9 cellular contexts compared by ENCODE assay signal in genomic region chr22:42313804-42314581, GRCh38. TPM values are rescaled to one million over a fixed set of nuclear protein-coding genes. Genes with fewer than 3 reads are reported as not detected.
A peak's percentile ranks its signal among the peaks of the same experiment; 100 is the strongest.
DNase-seq lines count a peak whose midpoint lies in the region; ATAC-seq and TF ChIP-seq lines count a peak whose summit lies in the region.
"Had no signal": no experiment of that assay in that cellular context is flagged by ENCODE, and none has a peak within 500 bp of the region (broad histone marks: within the 10 kb centered on the region; RNA-seq: fewer than 3 reads in every experiment).

No MANE protein-coding gene starts in this region.

- H2AFZ ChIP-seq in hepatocyte: no peak overlapping the region

- H3K36me3 ChIP-seq in H7 (replicated peaks; ENCODE audit: control insufficient read depth, insufficient read depth, low read length): no peaks in the 10 kb centered on the region
- no peaks in the 10 kb centered on the region for H3K36me3 ChIP-seq in hepatocyte (replicated peaks; ENCODE audit: insufficient read depth, low read depth)

- peak overlapping the region; percentile 67 for H3K27ac ChIP-seq in hepatocyte

- DNase-seq in CD14-positive monocyte (ENCODE audit: low spot score) (no peak), H7 (peak; percentile 93), NCI-H748 (lab: John Stamatoyannopoulos, UW; ENCODE audit: unreplicated experiment) (peak; percentile 85), hepatocyte (ENCODE audit: low spot score) (peak; percentile 90)
- DNase-seq in activated effector memory CD4-positive, alpha-beta T cell treated with anti-CD3 and anti-CD28 coated beads, Interleukin-2, amount 50 U/mL, for 16 hours: peak; percentile 72
- DNase-seq in stimulated activated CD4-positive, alpha-beta T cell treated with anti-CD3 and anti-CD28 coated beads, Interleukin-1b, Interleukin-23, amount 100 ng/mL, for 48 hours: peak; percentile 33

- H3K27me3 ChIP-seq in H7 (ENCODE audit: control insufficient read depth, insufficient read depth, low read length) (peaks cover 2% of the 10 kb centered on the region; the same call in 1 of the 2 replicates), hepatocyte (no peaks in the 10 kb centered on the region)

- H3K4me2 ChIP-seq in hepatocyte: peak overlapping the region; percentile 22

- H3K9me3 Mint-ChIP-seq in CD14-positive monocyte: peaks cover 0 to 2% (median 0%) of the 10 kb centered on the region in 7 donors
- H3K9me3 Mint-ChIP-seq: stimulated activated naive CD8-positive, alpha-beta T cell treated with anti-CD3 and anti-CD28 coated beads, Interleukin-15, Interleukin-2, amounts not matched to agents 100 ng/mL and 50 ng/mL, for 24 hours had no signal

- ATAC-seq in GM18873 (IDR thresholded peaks at IDR 0.05; ENCODE audit: low FRiP score, unreplicated experiment) (no peak), HG03520 (IDR thresholded peaks at IDR 0.05; ENCODE audit: unreplicated experiment) (no peak)

- H3K27ac Mint-ChIP-seq in CD14-positive monocyte: peak overlapping the region in 1 of 7 donors; percentile 11
- H3K27ac Mint-ChIP-seq: stimulated activated naive CD8-positive, alpha-beta T cell treated with anti-CD3 and anti-CD28 coated beads, Interleukin-15, Interleukin-2, amounts not matched to agents 100 ng/mL and 50 ng/mL, for 24 hours had no signal

- H3K36me3 Mint-ChIP-seq in CD14-positive monocyte: no peaks in the 10 kb centered on the region

- peaks cover 8% of the 10 kb centered on the region for H3K4me1 Mint-ChIP-seq in CD14-positive monocyte

- H3K27me3 Mint-ChIP-seq in CD14-positive monocyte (ENCODE audit: low read depth in 3 of 3): peaks cover 18 to 27% (median 25%) of the 10 kb centered on the region in 3 donors
- H3K27me3 Mint-ChIP-seq: stimulated activated naive CD8-positive, alpha-beta T cell treated with anti-CD3 and anti-CD28 coated beads, Interleukin-15, Interleukin-2, amounts not matched to agents 100 ng/mL and 50 ng/mL, for 24 hours had no signal

- H3K9me2 ChIP-seq in hepatocyte (replicated peaks; ENCODE audit: insufficient read depth): no peaks in the 10 kb centered on the region

- WGBS in hepatocyte (ENCODE audit: low lambda C conversion rate, missing lambda C conversion rate): 32% methylated on average over 32 of the region's 33 CpGs

- H3K79me2 ChIP-seq in hepatocyte: peaks cover 3% of the 10 kb centered on the region

- H3K4me1 ChIP-seq in hepatocyte (ENCODE audit: insufficient read depth): peaks cover 35% of the 10 kb centered on the region

- peak overlapping the region in 1 of 2 donors; percentile 57 for H3K4me3 Mint-ChIP-seq in CD14-positive monocyte
- H3K4me3 Mint-ChIP-seq: stimulated activated naive CD8-positive, alpha-beta T cell treated with anti-CD3 and anti-CD28 coated beads, Interleukin-15, Interleukin-2, amounts not matched to agents 100 ng/mL and 50 ng/mL, for 24 hours had no signal

- no peaks in the 10 kb centered on the region for H3K9me3 ChIP-seq in hepatocyte (ENCODE audit: low read depth)

- H4K20me1 ChIP-seq in hepatocyte (ENCODE audit: insufficient read depth, poor library complexity, severe bottlenecking): no peaks in the 10 kb centered on the region

- H3K4me3 ChIP-seq in H7 (ENCODE audit: insufficient read depth, low read depth, low read length) (no peak overlapping the region), hepatocyte (no peak overlapping the region)

- peak; percentile 52 for TF ChIP-seq CTCF in CD14-positive monocyte (IDR thresholded peaks at IDR 0.05)
- peak; percentile 66 for TF ChIP-seq CTCF in hepatocyte (IDR thresholded peaks at IDR 0.05; ENCODE audit: poor library complexity)

- intact Hi-C loops in CD14-positive monocyte (cut with micrococcal nuclease): loop anchor here in 1 of 2 donors (5.0 kb wide), 1 partner anchor 147 kb away; no protein-coding TSS in a partner anchor

RNA-seq across cellular contexts. Expression of gene TCF20, which starts 43.5 kb away (rescaled TPM):
- polyA plus RNA-seq in CD14-positive monocyte (under 1 TPM; 0.67 to 0.99 TPM), hepatocyte (5.0 and 5.9 TPM in 2 replicates)
- 39.8 and 56.4 TPM in 2 replicates for total RNA-seq in H7 (2014; rRNA removed; shearing (Covaris generic))
- total RNA-seq in hepatocyte: 31.1 and 34.3 TPM in 2 replicates
